9 cellular contexts compared by ENCODE assay signal in the genomic region with DNA sequence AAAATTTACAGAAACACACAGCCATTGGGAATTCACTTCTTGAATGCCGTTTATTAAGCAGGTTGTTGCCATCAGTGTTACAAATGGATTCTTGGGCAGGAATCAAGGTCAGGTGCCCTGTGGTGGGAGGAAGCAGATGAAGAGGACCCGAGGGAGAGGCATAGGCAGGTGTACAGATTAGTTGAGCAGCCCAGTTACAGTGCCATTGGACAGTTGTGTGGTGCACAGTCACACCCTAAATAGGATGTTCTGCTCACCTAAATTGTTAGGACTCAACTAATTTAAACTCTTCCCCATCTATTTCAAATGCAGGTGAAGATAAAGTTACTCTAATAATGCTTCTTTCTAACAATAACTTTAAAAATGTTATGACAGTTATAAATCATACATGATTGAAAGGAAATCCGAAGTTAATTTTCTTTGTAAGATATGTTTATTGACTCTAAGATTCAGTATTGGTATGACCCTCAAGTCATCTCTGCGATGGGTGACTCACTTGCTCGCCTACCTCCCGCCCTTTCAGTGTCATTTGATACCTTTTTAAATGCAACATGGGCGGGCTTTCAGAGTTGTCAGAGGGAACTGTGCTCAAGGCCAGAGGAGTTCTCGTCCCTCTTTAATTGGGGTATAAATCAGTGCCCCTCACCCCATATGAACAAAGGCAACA. TPM values are rescaled to one million over a fixed set of nuclear protein-coding genes. Genes with fewer than 3 reads are reported as not detected.
DNase-seq lines count a peak whose midpoint lies in the region; ATAC-seq and TF ChIP-seq lines count a peak whose summit lies in the region.
"Had no signal": no experiment of that assay in that cellular context is flagged by ENCODE, and none has a peak within 500 bp of the region (broad histone marks: within the 10 kb centered on the region; RNA-seq: fewer than 3 reads in every experiment).

No MANE protein-coding gene starts in this region.

- H3K36me3 ChIP-seq in SJSA1 (no peaks in the 10 kb centered on the region), subcutaneous abdominal adipose tissue (ENCODE audit: control insufficient read depth in 5 of 5, insufficient read depth in 5 of 5, low read length in 5 of 5) (peaks cover 0 to 8% (median 0%) of the 10 kb centered on the region in 5 donors), colonic mucosa (no peaks in the 10 kb centered on the region)

- no peaks in the 10 kb centered on the region for H3K27me3 ChIP-seq in SJSA1 (replicated peaks)
- H3K27me3 ChIP-seq in right cardiac atrium (ENCODE audit: control insufficient read depth, insufficient read depth) = no peaks in the 10 kb centered on the region
- no peaks in the 10 kb centered on the region for H3K27me3 ChIP-seq in subcutaneous abdominal adipose tissue (ENCODE audit: control insufficient read depth in 5 of 5, insufficient read depth in 4 of 5, low read length in 5 of 5)
- H3K27me3 ChIP-seq in colonic mucosa = no peaks in the 10 kb centered on the region

- H3K9ac ChIP-seq in subcutaneous abdominal adipose tissue (ENCODE audit: low read length in 5 of 5) (peak overlapping the region in 4 of 5 donors; percentile 5 to 60 (median 47)), colonic mucosa (ENCODE audit: low read depth in 2 of 2, low read length in 2 of 2) (no peak overlapping the region)

- ATAC-seq in right cardiac atrium = peak in 1 of 2 donors; percentile 25
- ATAC-seq: naive thymus-derived CD8-positive, alpha-beta T cell had no signal

- H3K9me3 ChIP-seq in SJSA1 (replicated peaks) (no peaks in the 10 kb centered on the region), right cardiac atrium (ENCODE audit: control insufficient read depth, low read length) (no peaks in the 10 kb centered on the region), subcutaneous abdominal adipose tissue (ENCODE audit: control insufficient read depth in 5 of 5, low read length in 5 of 5) (no peaks in the 10 kb centered on the region), colonic mucosa (no peaks in the 10 kb centered on the region)

- WGBS in right cardiac atrium = 68% methylated on average over 8 of the region's 8 CpGs

- H3K27ac ChIP-seq in SJSA1 (peak overlapping the region; percentile 41; the same call in 1 of the 2 replicates), right cardiac atrium (ENCODE audit: low read length) (peak overlapping the region; percentile 43), subcutaneous abdominal adipose tissue (ENCODE audit: low read depth, low read length) (peak overlapping the region; percentile 92), colonic mucosa (no peak overlapping the region)

- TF ChIP-seq CTCF in colonic mucosa (IDR thresholded peaks at IDR 0.05) = no peak

- H3K4me1 ChIP-seq in SJSA1 (replicated peaks) (peaks cover 27% of the 10 kb centered on the region), right cardiac atrium (ENCODE audit: control insufficient read depth, insufficient read depth, low read length) (peaks cover 12% of the 10 kb centered on the region), subcutaneous abdominal adipose tissue (ENCODE audit: control insufficient read depth in 5 of 5, insufficient read depth in 5 of 5, low read length in 5 of 5) (peaks cover 7 to 44% (median 33%) of the 10 kb centered on the region in 5 donors), colonic mucosa (no peaks in the 10 kb centered on the region)

- DNase-seq in NCI-H1436 (lab: John Stamatoyannopoulos, UW) (peak; percentile 11), NCI-H1436 treated with DMSO at 0.1 percent for 48 hours (lab: John Stamatoyannopoulos, UW) (no peak), SJSA1 (ENCODE audit: low read depth in 1 of 2, low spot score in 2 of 2) (peak; percentile 54 to 56), right cardiac atrium (no peak), colonic mucosa (no peak), islet precursor cell (no peak), D341Med (ENCODE audit: low spot score) (no peak)
- DNase-seq: naive thymus-derived CD8-positive, alpha-beta T cell had no signal

- intact Hi-C loops in right cardiac atrium (cut with DNase I) = no loop called here
- intact Hi-C loops in colonic mucosa (cut with DNase I) = no loop called here

- H3K4me3 ChIP-seq in SJSA1 = no peak overlapping the region
- no peak overlapping the region for H3K4me3 ChIP-seq in right cardiac atrium (ENCODE audit: low read length)
- H3K4me3 ChIP-seq in subcutaneous abdominal adipose tissue (ENCODE audit: low read depth in 1 of 5, low read length in 5 of 5) = peak overlapping the region in 2 of 5 donors; percentile 30 to 38
- H3K4me3 ChIP-seq in colonic mucosa = no peak overlapping the region

RNA-seq across cellular contexts. Expression of a gene that starts 35.0 kb away (rescaled TPM):
- 27.3 and 35.1 TPM in 2 replicates for total RNA-seq in SJSA1 (2014; rRNA removed; shearing (Covaris generic))
- total RNA-seq in right cardiac atrium (10 to 100 TPM; 16.5 to 34.3 (median 24.9) TPM), colonic mucosa (1 to 10 TPM; 5.0 to 9.3 TPM)
- polyA plus RNA-seq in right cardiac atrium = 6.9 TPM

RNA-seq across cellular contexts. Expression of a gene that starts 55.4 kb away (rescaled TPM):
- not detected in 2 replicates for total RNA-seq in SJSA1 (2014; rRNA removed; shearing (Covaris generic))
- 1 to 10 TPM; 3.0 to 4.8 (median 3.8) TPM for total RNA-seq in right cardiac atrium
- polyA plus RNA-seq in right cardiac atrium = 5.9 TPM
- 1 to 10 TPM; 1.5 to 6.2 TPM for total RNA-seq in colonic mucosa

Comparison
In these comparisons a context has a peak if more than half of its experiments do, and no peak if none do; other contexts are left out.
1. DNase-seq: peak in NCI-H1436 (single experiment) and SJSA1 (2 of 2); none in NCI-H1436 treated with DMSO at 0.1 percent for 48 hours (single experiment), right cardiac atrium (0 of 3), colonic mucosa (single experiment), islet precursor cell (single experiment) and D341Med (single experiment).
2. H3K9ac ChIP-seq: peak in subcutaneous abdominal adipose tissue (4 of 5); none in colonic mucosa (0 of 2).